In genomic region chr5:36724429-36725332, GRCh38 we compare ENCODE assay signal across 1 cellular context.
TF ChIP-seq lines count a peak whose summit lies in the region.

No MANE protein-coding gene starts in this region.

TF ChIP-seq in GM12878, 131 proteins besides CTCF, POLR2A, EP300 and RAD21 (continued from another document and continues in another):
- TF ChIP-seq ATF2 (IDR thresholded peaks at IDR 0.05; ENCODE audit: low read length) (no peak), ASH2L (IDR thresholded peaks at IDR 0.05; ENCODE audit: borderline replicate concordance, low read depth) (no peak), YY1 (IDR thresholded peaks at IDR 0.05; ENCODE audit: low read depth, low read length) (peak; percentile 81), HDGF (IDR thresholded peaks at IDR 0.05) (peak; percentile 67; the same call in 1 of the 2 replicates), CREB1 (IDR thresholded peaks at IDR 0.05; ENCODE audit: low read depth) (0 out of 2 replicates have a peak, but pooled peaks have one; percentile 17), KLF5 (IDR thresholded peaks at IDR 0.05; ENCODE audit: partially characterized antibody) (no peak), SUZ12 (IDR thresholded peaks at IDR 0.05; ENCODE audit: unreplicated experiment) (no peak), POLR2AphosphoS2 (IDR thresholded peaks at IDR 0.05; ENCODE audit: low read depth, low read length) (0 out of 2 replicates have a peak, but pooled peaks have one; percentile 56), TCF12 (IDR thresholded peaks at IDR 0.05; ENCODE audit: low read depth, low read length) (no peak), PBX3 (IDR thresholded peaks at IDR 0.05; ENCODE audit: insufficient replicate concordance, low read depth, low read length) (peak; percentile 96), MTA2 (IDR thresholded peaks at IDR 0.05; ENCODE audit: low read depth) (0 out of 2 replicates have a peak, but pooled peaks have one; percentile 45), SREBF1 (IDR thresholded peaks at IDR 0.05; ENCODE audit: low read length) (no peak), BHLHE40 (IDR thresholded peaks at IDR 0.05; ENCODE audit: borderline replicate concordance in 1 of 2, low read depth in 2 of 2, low read length in 1 of 2) (no peak), SMAD1 (IDR thresholded peaks at IDR 0.05; ENCODE audit: low read depth, partially characterized antibody) (peak; percentile 8), IRF5 (IDR thresholded peaks at IDR 0.05; ENCODE audit: borderline replicate concordance) (no peak), EZH2 (IDR thresholded peaks at IDR 0.05; ENCODE audit: borderline replicate concordance, control insufficient read depth, low read depth, low read length) (no peak), CHD2 (IDR thresholded peaks at IDR 0.05; ENCODE audit: borderline replicate concordance, low read depth, low read length) (peak; percentile 54; the same call in 1 of the 2 replicates), ZNF274 (IDR thresholded peaks at IDR 0.05; ENCODE audit: insufficient read depth, insufficient read length) (no peak), MEF2A (IDR thresholded peaks at IDR 0.05; ENCODE audit: insufficient read depth, low read depth, low read length) (no peak), MYC (IDR thresholded peaks at IDR 0.05; ENCODE audit: insufficient read depth, insufficient read length, insufficient replicate concordance, low read length, severe bottlenecking) (no peak), ZBTB40 (IDR thresholded peaks at IDR 0.05; ENCODE audit: borderline replicate concordance) (no peak; the same call in 1 of the 2 replicates), CHD1 (IDR thresholded peaks at IDR 0.05; ENCODE audit: low read depth, low read length) (no peak), ZSCAN29 (IDR thresholded peaks at IDR 0.05) (no peak), CREM (IDR thresholded peaks at IDR 0.05; ENCODE audit: low read depth) (peak; percentile 25; the same call in 1 of the 2 replicates), SIN3A (IDR thresholded peaks at IDR 0.05; ENCODE audit: low read depth, low read length) (peak; percentile 73; the same call in 1 of the 2 replicates), TBL1XR1 (IDR thresholded peaks at IDR 0.05; ENCODE audit: low read depth, low read length) (no peak), RB1 (IDR thresholded peaks at IDR 0.05; ENCODE audit: borderline replicate concordance) (no peak), ZNF384 (IDR thresholded peaks at IDR 0.05; ENCODE audit: borderline replicate concordance, low read depth, low read length) (no peak), BACH1 (IDR thresholded peaks at IDR 0.05; ENCODE audit: borderline replicate concordance) (no peak), PAX5 (IDR thresholded peaks at IDR 0.05; ENCODE audit: borderline replicate concordance, low read depth, low read length) (no peak; the same call in 1 of the 2 replicates), REST (IDR thresholded peaks at IDR 0.05; ENCODE audit: low read depth, low read length) (no peak), MYB (IDR thresholded peaks at IDR 0.05; ENCODE audit: borderline replicate concordance, low read depth, low read length) (no peak)
- TF ChIP-seq, protein P1, sequence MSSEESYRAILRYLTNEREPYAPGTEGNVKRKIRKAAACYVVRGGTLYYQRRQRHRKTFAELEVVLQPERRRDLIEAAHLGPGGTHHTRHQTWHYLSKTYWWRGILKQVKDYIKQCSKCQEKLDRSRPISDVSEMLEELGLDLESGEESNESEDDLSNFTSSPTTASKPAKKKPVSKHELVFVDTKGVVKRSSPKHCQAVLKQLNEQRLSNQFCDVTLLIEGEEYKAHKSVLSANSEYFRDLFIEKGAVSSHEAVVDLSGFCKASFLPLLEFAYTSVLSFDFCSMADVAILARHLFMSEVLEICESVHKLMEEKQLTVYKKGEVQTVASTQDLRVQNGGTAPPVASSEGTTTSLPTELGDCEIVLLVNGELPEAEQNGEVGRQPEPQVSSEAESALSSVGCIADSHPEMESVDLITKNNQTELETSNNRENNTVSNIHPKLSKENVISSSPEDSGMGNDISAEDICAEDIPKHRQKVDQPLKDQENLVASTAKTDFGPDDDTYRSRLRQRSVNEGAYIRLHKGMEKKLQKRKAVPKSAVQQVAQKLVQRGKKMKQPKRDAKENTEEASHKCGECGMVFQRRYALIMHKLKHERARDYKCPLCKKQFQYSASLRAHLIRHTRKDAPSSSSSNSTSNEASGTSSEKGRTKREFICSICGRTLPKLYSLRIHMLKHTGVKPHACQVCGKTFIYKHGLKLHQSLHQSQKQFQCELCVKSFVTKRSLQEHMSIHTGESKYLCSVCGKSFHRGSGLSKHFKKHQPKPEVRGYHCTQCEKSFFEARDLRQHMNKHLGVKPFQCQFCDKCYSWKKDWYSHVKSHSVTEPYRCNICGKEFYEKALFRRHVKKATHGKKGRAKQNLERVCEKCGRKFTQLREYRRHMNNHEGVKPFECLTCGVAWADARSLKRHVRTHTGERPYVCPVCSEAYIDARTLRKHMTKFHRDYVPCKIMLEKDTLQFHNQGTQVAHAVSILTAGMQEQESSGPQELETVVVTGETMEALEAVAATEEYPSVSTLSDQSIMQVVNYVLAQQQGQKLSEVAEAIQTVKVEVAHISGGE (CRISPR knock-in tag; IDR thresholded peaks at IDR 0.05) = no peak
- TF ChIP-seq, protein P2, sequence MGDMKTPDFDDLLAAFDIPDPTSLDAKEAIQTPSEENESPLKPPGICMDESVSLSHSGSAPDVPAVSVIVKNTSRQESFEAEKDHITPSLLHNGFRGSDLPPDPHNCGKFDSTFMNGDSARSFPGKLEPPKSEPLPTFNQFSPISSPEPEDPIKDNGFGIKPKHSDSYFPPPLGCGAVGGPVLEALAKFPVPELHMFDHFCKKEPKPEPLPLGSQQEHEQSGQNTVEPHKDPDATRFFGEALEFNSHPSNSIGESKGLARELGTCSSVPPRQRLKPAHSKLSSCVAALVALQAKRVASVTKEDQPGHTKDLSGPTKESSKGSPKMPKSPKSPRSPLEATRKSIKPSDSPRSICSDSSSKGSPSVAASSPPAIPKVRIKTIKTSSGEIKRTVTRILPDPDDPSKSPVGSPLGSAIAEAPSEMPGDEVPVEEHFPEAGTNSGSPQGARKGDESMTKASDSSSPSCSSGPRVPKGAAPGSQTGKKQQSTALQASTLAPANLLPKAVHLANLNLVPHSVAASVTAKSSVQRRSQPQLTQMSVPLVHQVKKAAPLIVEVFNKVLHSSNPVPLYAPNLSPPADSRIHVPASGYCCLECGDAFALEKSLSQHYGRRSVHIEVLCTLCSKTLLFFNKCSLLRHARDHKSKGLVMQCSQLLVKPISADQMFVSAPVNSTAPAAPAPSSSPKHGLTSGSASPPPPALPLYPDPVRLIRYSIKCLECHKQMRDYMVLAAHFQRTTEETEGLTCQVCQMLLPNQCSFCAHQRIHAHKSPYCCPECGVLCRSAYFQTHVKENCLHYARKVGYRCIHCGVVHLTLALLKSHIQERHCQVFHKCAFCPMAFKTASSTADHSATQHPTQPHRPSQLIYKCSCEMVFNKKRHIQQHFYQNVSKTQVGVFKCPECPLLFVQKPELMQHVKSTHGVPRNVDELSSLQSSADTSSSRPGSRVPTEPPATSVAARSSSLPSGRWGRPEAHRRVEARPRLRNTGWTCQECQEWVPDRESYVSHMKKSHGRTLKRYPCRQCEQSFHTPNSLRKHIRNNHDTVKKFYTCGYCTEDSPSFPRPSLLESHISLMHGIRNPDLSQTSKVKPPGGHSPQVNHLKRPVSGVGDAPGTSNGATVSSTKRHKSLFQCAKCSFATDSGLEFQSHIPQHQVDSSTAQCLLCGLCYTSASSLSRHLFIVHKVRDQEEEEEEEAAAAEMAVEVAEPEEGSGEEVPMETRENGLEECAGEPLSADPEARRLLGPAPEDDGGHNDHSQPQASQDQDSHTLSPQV (IDR thresholded peaks at IDR 0.05) = no peak
